Comparison of ENCODE assay signal across 15 cellular contexts in genomic region chr15:78225783-78226541, GRCh38. TPM values are rescaled to one million over a fixed set of nuclear protein-coding genes. Genes with fewer than 3 reads are reported as not detected.
DNase-seq lines count a peak whose midpoint lies in the region; ATAC-seq, FAIRE-seq and TF ChIP-seq lines count a peak whose summit lies in the region.
"Had no signal": no experiment of that assay in that cellular context is flagged by ENCODE, and none has a peak within 500 bp of the region (broad histone marks: within the 10 kb centered on the region; RNA-seq: fewer than 3 reads in every experiment).

No MANE protein-coding gene starts in this region.

- FAIRE-seq in GM19239 (lab: Jason Lieb, UNC) (no peak), HepG2 (lab: Jason Lieb, UNC) (no peak)
- FAIRE-seq: G401.6, keratinocyte had no signal

- H3K9me3 Mint-ChIP-seq in activated CD4-positive, alpha-beta T cell treated with anti-CD3 and anti-CD28 coated beads for 36 hours (ENCODE audit: low read depth), result no peaks in the 10 kb centered on the region
- peaks cover 3% of the 10 kb centered on the region for H3K9me3 Mint-ChIP-seq in activated CD4-positive, alpha-beta T cell treated with anti-CD3 and anti-CD28 coated beads, Interleukin-2, amount 10 ng/mL, durations not matched to agents 24 days and 14 days
- H3K9me3 Mint-ChIP-seq: CD4-positive, alpha-beta memory T cell had no signal

- TF ChIP-seq RAD21 in HepG2 (CRISPR knock-in tag; IDR thresholded peaks at IDR 0.05), result no peak

- no peak for TF ChIP-seq POLR2A in HepG2 (IDR thresholded peaks at IDR 0.05; ENCODE audit: insufficient read depth in 1 of 2, low read depth in 2 of 2, low read length in 2 of 2)

- TF ChIP-seq EP300 in HepG2 (IDR thresholded peaks at IDR 0.05; ENCODE audit: low read depth in 2 of 2, low read length in 2 of 2), result no peak
- no peak for TF ChIP-seq EP300 in HepG2 (CRISPR knock-in tag; IDR thresholded peaks at IDR 0.05; ENCODE audit: borderline replicate concordance)

- intact Hi-C loops in activated CD4-positive, alpha-beta T cell treated with anti-CD3 and anti-CD28 coated beads for 36 hours (cut with DNase I, micrococcal nuclease), result no loop called here
- intact Hi-C loops in activated CD4-positive, alpha-beta T cell treated with anti-CD3 and anti-CD28 coated beads, Interleukin-2, amount 10 ng/mL, durations not matched to agents 24 days and 14 days (cut with micrococcal nuclease), result no loop called here
- intact Hi-C loops in cardiac septum (cut with DNase I) (no loop called here), HepG2 (cut with micrococcal nuclease; ENCODE audit: unreplicated experiment) (no loop called here)

- TF ChIP-seq CTCF in epithelial cell of esophagus (IDR thresholded peaks at IDR 0.05; ENCODE audit: insufficient read depth, low read depth, low read length, missing control alignments) (no peak), HepG2 (CRISPR knock-in tag; IDR thresholded peaks at IDR 0.05) (no peak)

- no peaks in the 10 kb centered on the region for H3K79me2 ChIP-seq in HepG2 (ENCODE audit: insufficient read depth, low read length)

- no peak overlapping the region for H3K4me3 Mint-ChIP-seq in activated CD4-positive, alpha-beta T cell treated with anti-CD3 and anti-CD28 coated beads for 36 hours
- H3K4me3 Mint-ChIP-seq in activated CD4-positive, alpha-beta T cell treated with anti-CD3 and anti-CD28 coated beads, Interleukin-2, amount 10 ng/mL, durations not matched to agents 24 days and 14 days, result no peak overlapping the region
- H3K4me3 Mint-ChIP-seq: WTC11 had no signal

- H3K36me3 ChIP-seq in HepG2 (replicated peaks in 1 of 2; ENCODE audit: control insufficient read depth in 1 of 2, insufficient read depth in 2 of 2, low read length in 2 of 2), result no peaks in the 10 kb centered on the region

- CTCF ChIA-PET in activated CD4-positive, alpha-beta T cell treated with anti-CD3 and anti-CD28 coated beads for 36 hours (lab: Charles Lee), result interaction anchor here (0.6 to 4.2 kb wide), 5 partner anchors 14 to 207 kb away, joined by 3 to 28 read pairs (median 3); partner anchors contain the start of gene CIB2
- CTCF ChIA-PET in HepG2 (lab: Yijun Ruan, JAX; ENCODE audit: low intra/inter-chr PET ratio, low total read pairs), result no interaction called here

- BruUV-seq in HepG2 (replicated peaks; lab: Mats Ljungman, UMichigan), result no TSS peak

- H3K36me3 Mint-ChIP-seq in activated CD4-positive, alpha-beta T cell treated with anti-CD3 and anti-CD28 coated beads for 36 hours (ENCODE audit: low read depth), result no peaks in the 10 kb centered on the region
- H3K36me3 Mint-ChIP-seq in activated CD4-positive, alpha-beta T cell treated with anti-CD3 and anti-CD28 coated beads, Interleukin-2, amount 10 ng/mL, durations not matched to agents 24 days and 14 days (ENCODE audit: low read depth), result no peaks in the 10 kb centered on the region
- H3K36me3 Mint-ChIP-seq: CD4-positive, alpha-beta memory T cell; WTC11 had no signal

- H3K9me3 ChIP-seq in HepG2 (ENCODE audit: low read length), result peaks cover 6% of the 10 kb centered on the region; the same call in 1 of the 2 replicates
- H3K9me3 ChIP-seq: SK-N-SH had no signal

- no peak overlapping the region for H3K27ac ChIP-seq in HepG2 (ENCODE audit: extremely low read length, insufficient read depth, low read length)

- peaks cover 14% of the 10 kb centered on the region for H3K4me1 Mint-ChIP-seq in activated CD4-positive, alpha-beta T cell treated with anti-CD3 and anti-CD28 coated beads for 36 hours
- H3K4me1 Mint-ChIP-seq in activated CD4-positive, alpha-beta T cell treated with anti-CD3 and anti-CD28 coated beads, Interleukin-2, amount 10 ng/mL, durations not matched to agents 24 days and 14 days, result peaks cover 2% of the 10 kb centered on the region
- H3K4me1 Mint-ChIP-seq: WTC11 had no signal

- WGBS in HepG2 (ENCODE audit: low lambda C conversion rate), result 81% methylated on average over 3 of the region's 3 CpGs

- POLR2A ChIA-PET in activated CD4-positive, alpha-beta T cell treated with anti-CD3 and anti-CD28 coated beads for 36 hours (lab: Charles Lee), result interaction anchor here (0.5 to 0.9 kb wide), 2 partner anchors 16 to 38 kb away, joined by 3 to 5 read pairs; partner anchors contain the start of gene DNAJA4
- POLR2A ChIA-PET in HepG2 (lab: Yijun Ruan, JAX), result no interaction called here

- in situ Hi-C loops in HepG2 (cut with HindIII; ENCODE audit: extremely low pct_ligation_motif_present, low pct_unique_long_range_greater_than_20kb), result loop anchor here (25.0 kb wide), 1 partner anchor 264 kb away; no protein-coding TSS in a partner anchor

- H3K4me3 ChIP-seq in epithelial cell of esophagus (ENCODE audit: low read length) (no peak overlapping the region), HepG2 (replicated peaks in 1 of 3; ENCODE audit: insufficient read depth in 1 of 3, low read depth in 2 of 3, low read length in 3 of 3) (no peak overlapping the region)

- peaks cover 1 to 6% of the 10 kb centered on the region in 2 experiments; a peak in 2 of 5 replicates for H3K27me3 ChIP-seq in HepG2 (ENCODE audit: control insufficient read depth in 1 of 2, insufficient read depth in 2 of 2, low read length in 2 of 2)

- ATAC-seq in activated CD4-positive, alpha-beta T cell treated with anti-CD3 and anti-CD28 coated beads for 36 hours, result peak; percentile 98
- ATAC-seq in HG03432 (IDR thresholded peaks at IDR 0.05; ENCODE audit: unreplicated experiment), result peak; percentile 52
- ATAC-seq in esophagus mucosa, result no peak
- ATAC-seq in HepG2, result no peak
- ATAC-seq: WTC11 had no signal

- no peaks in the 10 kb centered on the region for H3K27me3 Mint-ChIP-seq in activated CD4-positive, alpha-beta T cell treated with anti-CD3 and anti-CD28 coated beads for 36 hours
- peaks cover 13% of the 10 kb centered on the region for H3K27me3 Mint-ChIP-seq in activated CD4-positive, alpha-beta T cell treated with anti-CD3 and anti-CD28 coated beads, Interleukin-2, amount 10 ng/mL, durations not matched to agents 24 days and 14 days
- H3K27me3 Mint-ChIP-seq: CD4-positive, alpha-beta memory T cell had no signal

- no peaks in the 10 kb centered on the region for H4K20me1 ChIP-seq in HepG2 (ENCODE audit: insufficient read depth, low read length)

- DNase-seq in activated CD4-positive, alpha-beta T cell treated with anti-CD3 and anti-CD28 coated beads for 36 hours, result peak; percentile 18
- no peak for DNase-seq in activated CD4-positive, alpha-beta T cell treated with anti-CD3 and anti-CD28 coated beads, Interleukin-2, amount 10 ng/mL, durations not matched to agents 24 days and 14 days
- DNase-seq in GM19239 (ENCODE audit: insufficient read length, low spot score) (peak; percentile 33), epithelial cell of esophagus (ENCODE audit: low read depth) (peak; percentile 33), cardiac septum (ENCODE audit: low spot score) (no peak), HepG2 (ENCODE audit: low spot score) (no peak)
- DNase-seq: CD4-positive, alpha-beta memory T cell; NCI-H2171; SK-N-SH had no signal

- H3K9ac ChIP-seq in HepG2 (ENCODE audit: insufficient read depth, low read depth, low read length), result no peak overlapping the region
- H3K9ac ChIP-seq: SK-N-SH had no signal

- no peak overlapping the region for H3K27ac Mint-ChIP-seq in activated CD4-positive, alpha-beta T cell treated with anti-CD3 and anti-CD28 coated beads for 36 hours
- H3K27ac Mint-ChIP-seq in activated CD4-positive, alpha-beta T cell treated with anti-CD3 and anti-CD28 coated beads, Interleukin-2, amount 10 ng/mL, durations not matched to agents 24 days and 14 days, result no peak overlapping the region
- H3K27ac Mint-ChIP-seq: WTC11 had no signal

- no peak overlapping the region for H3K4me2 ChIP-seq in HepG2 (ENCODE audit: low read depth, low read length)
- H3K4me2 ChIP-seq: SK-N-SH had no signal

- H3K4me1 ChIP-seq in HepG2 (ENCODE audit: insufficient read depth, low read length), result no peaks in the 10 kb centered on the region

- H2AFZ ChIP-seq in HepG2 (ENCODE audit: low read length), result no peak overlapping the region

RNA-seq across cellular contexts. Expression of gene ACSBG1, which starts 8.4 kb away (rescaled TPM):
- total RNA-seq in activated CD4-positive, alpha-beta T cell treated with anti-CD3 and anti-CD28 coated beads for 36 hours, result under 1 TPM in 1 of 2 experiments, not detected in 1; 0.02 TPM
- total RNA-seq in activated CD4-positive, alpha-beta T cell treated with anti-CD3 and anti-CD28 coated beads, Interleukin-2, amount 10 ng/mL, durations not matched to agents 24 days and 14 days, result not detected in 2 replicates
- total RNA-seq in esophagus mucosa (not detected), cardiac septum (not detected), HepG2 (2016; rRNA removed; fragmentation: Illumina TruSeq; extraction: Trizol) (0.35 and 0.97 TPM in 2 replicates)
- not detected in 2 replicates for total RNA-seq in HepG2 (2016; cell fraction: cytosol; rRNA removed; fragmentation: Illumina TruSeq; extraction: Trizol; ENCODE audit: low read depth)
- total RNA-seq in HepG2 (2016; cell fraction: insoluble cytoplasmic fraction; rRNA removed; fragmentation: Illumina TruSeq; extraction: Trizol), result 0.56 and 0.76 TPM in 2 replicates
- 0.14 and 0.40 TPM in 2 replicates for total RNA-seq in HepG2 (2016; cell fraction: membrane; rRNA removed; fragmentation: Illumina TruSeq; extraction: Trizol)
- 0.31 and 0.84 TPM in 2 replicates for total RNA-seq in HepG2 (2016; cell fraction: nucleus; rRNA removed; fragmentation: Illumina TruSeq; extraction: Trizol)
- 0.71 and 0.81 TPM in 2 replicates for polyA plus RNA-seq in HepG2 (2011; rRNA removed)
- 0.45 and 1.1 TPM in 2 replicates for polyA plus RNA-seq in HepG2 (2011; cell fraction: cytosol; rRNA removed)
- polyA plus RNA-seq in HepG2 (2011; cell fraction: nucleus; rRNA removed), result 2.1 and 2.6 TPM in 2 replicates
- polyA plus RNA-seq in HepG2 (2012), result 0.74 and 0.77 TPM in 2 replicates
- 0.10 and 0.26 TPM in 2 replicates for polyA plus RNA-seq in HepG2 (2016; cell fraction: cytosol; fragmentation: Illumina TruSeq; extraction: Trizol; ENCODE audit: low read depth)
- 0.36 and 0.49 TPM in 2 replicates for polyA plus RNA-seq in HepG2 (2016; cell fraction: insoluble cytoplasmic fraction; fragmentation: Illumina TruSeq; extraction: Trizol; ENCODE audit: low read depth)
- 0.10 and 0.29 TPM in 2 replicates for polyA plus RNA-seq in HepG2 (2016; cell fraction: membrane; fragmentation: Illumina TruSeq; extraction: Trizol; ENCODE audit: low read depth)
- 1.1 and 1.2 TPM in 2 replicates for polyA plus RNA-seq in HepG2 (2016; cell fraction: nucleus; fragmentation: Illumina TruSeq; extraction: Trizol; ENCODE audit: insufficient read depth, low read depth)
- 3.6 and 4.7 TPM in 2 replicates for polyA minus RNA-seq in HepG2 (2011; rRNA and poly(A)+ RNA removed; ENCODE audit: low replicate concordance)
- 1.6 and 1.8 TPM in 2 replicates for polyA minus RNA-seq in HepG2 (2011; cell fraction: cytosol; rRNA and poly(A)+ RNA removed)
- polyA minus RNA-seq in HepG2 (2011; cell fraction: nucleus; rRNA and poly(A)+ RNA removed), result 1.3 and 1.6 TPM in 2 replicates
- total RNA-seq: A172; CD4-positive, alpha-beta memory T cell had no signal
- polyA plus RNA-seq: CD4-positive, alpha-beta memory T cell had no signal

RNA-seq across cellular contexts. Expression of gene DNAJA4, which starts 38.4 kb away (rescaled TPM):
- 10 to 100 TPM; 38.6 to 41.5 TPM for total RNA-seq in activated CD4-positive, alpha-beta T cell treated with anti-CD3 and anti-CD28 coated beads for 36 hours
- total RNA-seq in activated CD4-positive, alpha-beta T cell treated with anti-CD3 and anti-CD28 coated beads, Interleukin-2, amount 10 ng/mL, durations not matched to agents 24 days and 14 days, result 74.1 and 75.9 TPM in 2 replicates
- 9.5 TPM for total RNA-seq in esophagus mucosa
- 150 TPM for total RNA-seq in cardiac septum
- not detected in 2 replicates for total RNA-seq in HepG2 (2016; rRNA removed; fragmentation: Illumina TruSeq; extraction: Trizol)
- not detected in 2 replicates for total RNA-seq in HepG2 (2016; cell fraction: cytosol; rRNA removed; fragmentation: Illumina TruSeq; extraction: Trizol; ENCODE audit: low read depth)
- total RNA-seq in HepG2 (2016; cell fraction: insoluble cytoplasmic fraction; rRNA removed; fragmentation: Illumina TruSeq; extraction: Trizol), result not detected in 2 replicates
- total RNA-seq in HepG2 (2016; cell fraction: membrane; rRNA removed; fragmentation: Illumina TruSeq; extraction: Trizol), result not detected in 2 replicates
- not detected in 2 replicates for total RNA-seq in HepG2 (2016; cell fraction: nucleus; rRNA removed; fragmentation: Illumina TruSeq; extraction: Trizol)
- polyA plus RNA-seq in HepG2 (2011; rRNA removed), result not detected in 2 replicates
- not detected in 2 replicates for polyA plus RNA-seq in HepG2 (2011; cell fraction: cytosol; rRNA removed)
- not detected in 2 replicates for polyA plus RNA-seq in HepG2 (2011; cell fraction: nucleus; rRNA removed)
- 0.56 and 0.99 TPM in 2 replicates for polyA plus RNA-seq in HepG2 (2012)
- polyA plus RNA-seq in HepG2 (2016; cell fraction: cytosol; fragmentation: Illumina TruSeq; extraction: Trizol; ENCODE audit: low read depth), result not detected in 2 replicates
- polyA plus RNA-seq in HepG2 (2016; cell fraction: insoluble cytoplasmic fraction; fragmentation: Illumina TruSeq; extraction: Trizol; ENCODE audit: low read depth), result not detected in 2 replicates
- polyA plus RNA-seq in HepG2 (2016; cell fraction: membrane; fragmentation: Illumina TruSeq; extraction: Trizol; ENCODE audit: low read depth), result not detected in 2 replicates
- not detected in 2 replicates for polyA plus RNA-seq in HepG2 (2016; cell fraction: nucleus; fragmentation: Illumina TruSeq; extraction: Trizol; ENCODE audit: insufficient read depth, low read depth)
- polyA minus RNA-seq in HepG2 (2011; rRNA and poly(A)+ RNA removed; ENCODE audit: low replicate concordance), result 73.6 TPM in 1 of 2 replicates, not detected in the other
- 0.49 and 1.8 TPM in 2 replicates for polyA minus RNA-seq in HepG2 (2011; cell fraction: cytosol; rRNA and poly(A)+ RNA removed)
- polyA minus RNA-seq in HepG2 (2011; cell fraction: nucleus; rRNA and poly(A)+ RNA removed), result 0.52 and 0.62 TPM in 2 replicates
- total RNA-seq: A172 had no signal

Comparison
In these comparisons a context has a peak if more than half of its experiments do, and no peak if none do; other contexts are left out.
1. DNase-seq: peak in activated CD4-positive, alpha-beta T cell treated with anti-CD3 and anti-CD28 coated beads for 36 hours (single experiment), GM19239 (single experiment) and epithelial cell of esophagus (single experiment); none in activated CD4-positive, alpha-beta T cell treated with anti-CD3 and anti-CD28 coated beads, Interleukin-2, amount 10 ng/mL, durations not matched to agents 24 days and 14 days (single experiment), cardiac septum (single experiment) and HepG2 (single experiment).
2. ATAC-seq: peak in activated CD4-positive, alpha-beta T cell treated with anti-CD3 and anti-CD28 coated beads for 36 hours (single experiment) and HG03432 (single experiment); none in esophagus mucosa (single experiment) and HepG2 (single experiment).
3. RNA of gene DNAJA4, which starts 38.4 kb away (total RNA-seq): 150 TPM in cardiac septum (single experiment), 74.1 to 75.9 TPM in activated CD4-positive, alpha-beta T cell treated with anti-CD3 and anti-CD28 coated beads, Interleukin-2, amount 10 ng/mL, durations not matched to agents 24 days and 14 days, 38.6 to 41.5 TPM in activated CD4-positive, alpha-beta T cell treated with anti-CD3 and anti-CD28 coated beads for 36 hours and 9.5 TPM in esophagus mucosa (single experiment); not detected in HepG2; every median in the first group is over 10 times any median in the second.